In the genomic region with DNA sequence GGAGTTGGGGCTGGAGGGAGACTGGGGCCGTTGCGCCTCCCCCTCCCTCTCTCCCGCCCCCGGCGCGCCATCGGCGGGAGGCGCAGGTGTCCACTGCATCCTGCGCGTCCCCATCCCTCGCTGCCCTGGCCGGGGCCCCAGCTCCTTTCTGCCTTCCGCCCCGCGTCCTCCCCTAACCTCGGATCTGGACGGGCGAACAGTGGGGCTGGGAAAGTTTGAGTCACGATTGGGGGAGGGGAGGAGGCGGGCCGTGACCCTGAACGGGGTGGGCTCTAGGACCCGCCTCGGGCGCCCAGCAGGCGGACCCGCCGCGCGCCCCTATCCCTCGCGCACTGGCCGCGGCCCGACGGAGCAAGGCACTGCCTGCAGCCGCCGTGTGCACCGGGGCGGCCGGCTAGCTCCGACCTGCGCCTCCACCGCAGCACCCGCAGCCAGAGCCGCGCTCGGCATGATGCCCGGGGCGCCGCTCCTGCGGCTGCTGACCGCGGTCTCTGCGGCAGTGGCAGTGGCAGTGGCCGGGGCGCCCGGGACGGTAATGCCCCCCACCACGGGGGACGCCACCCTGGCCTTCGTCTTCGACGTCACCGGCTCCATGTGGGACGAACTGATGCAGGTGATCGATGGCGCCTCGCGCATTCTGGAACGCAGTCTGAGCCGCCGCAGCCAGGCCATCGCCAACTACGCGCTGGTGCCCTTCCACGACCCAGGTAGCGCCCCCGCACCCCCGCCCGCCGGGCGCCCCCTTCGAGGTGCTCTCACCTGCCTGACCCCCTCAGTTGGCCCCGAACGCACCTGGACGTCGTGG, we compare ENCODE assay signal across 1 cellular context.
TF ChIP-seq lines count a peak whose summit lies in the region.

Gene HMCN2, plus strand, starts transcription at position 330 of the 805 bp plus-strand sequence. Its CDS starts 119 bp downstream, at position 449.

TF ChIP-seq in WTC11, 78 proteins besides CTCF, POLR2A, EP300 and RAD21 (continued from another document and continues in another):
- TF ChIP-seq, protein P1, sequence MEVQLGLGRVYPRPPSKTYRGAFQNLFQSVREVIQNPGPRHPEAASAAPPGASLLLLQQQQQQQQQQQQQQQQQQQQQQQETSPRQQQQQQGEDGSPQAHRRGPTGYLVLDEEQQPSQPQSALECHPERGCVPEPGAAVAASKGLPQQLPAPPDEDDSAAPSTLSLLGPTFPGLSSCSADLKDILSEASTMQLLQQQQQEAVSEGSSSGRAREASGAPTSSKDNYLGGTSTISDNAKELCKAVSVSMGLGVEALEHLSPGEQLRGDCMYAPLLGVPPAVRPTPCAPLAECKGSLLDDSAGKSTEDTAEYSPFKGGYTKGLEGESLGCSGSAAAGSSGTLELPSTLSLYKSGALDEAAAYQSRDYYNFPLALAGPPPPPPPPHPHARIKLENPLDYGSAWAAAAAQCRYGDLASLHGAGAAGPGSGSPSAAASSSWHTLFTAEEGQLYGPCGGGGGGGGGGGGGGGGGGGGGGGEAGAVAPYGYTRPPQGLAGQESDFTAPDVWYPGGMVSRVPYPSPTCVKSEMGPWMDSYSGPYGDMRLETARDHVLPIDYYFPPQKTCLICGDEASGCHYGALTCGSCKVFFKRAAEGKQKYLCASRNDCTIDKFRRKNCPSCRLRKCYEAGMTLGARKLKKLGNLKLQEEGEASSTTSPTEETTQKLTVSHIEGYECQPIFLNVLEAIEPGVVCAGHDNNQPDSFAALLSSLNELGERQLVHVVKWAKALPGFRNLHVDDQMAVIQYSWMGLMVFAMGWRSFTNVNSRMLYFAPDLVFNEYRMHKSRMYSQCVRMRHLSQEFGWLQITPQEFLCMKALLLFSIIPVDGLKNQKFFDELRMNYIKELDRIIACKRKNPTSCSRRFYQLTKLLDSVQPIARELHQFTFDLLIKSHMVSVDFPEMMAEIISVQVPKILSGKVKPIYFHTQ (CRISPR knock-in tag; IDR thresholded peaks at IDR 0.05) = no peak
- peak; percentile 75; the same call in 1 of the 2 replicates for TF ChIP-seq AFF4 (CRISPR knock-in tag; IDR thresholded peaks at IDR 0.05; ENCODE audit: borderline replicate concordance)
- no peak for TF ChIP-seq JAZF1 (CRISPR knock-in tag; IDR thresholded peaks at IDR 0.05)
- 0 out of 2 replicates have a peak, but pooled peaks have one; percentile 30 for TF ChIP-seq IRF2 (CRISPR knock-in tag; IDR thresholded peaks at IDR 0.05; ENCODE audit: borderline replicate concordance, low read depth)
- TF ChIP-seq ZNF423 (CRISPR knock-in tag; IDR thresholded peaks at IDR 0.05) = no peak
- TF ChIP-seq ZNF532 (CRISPR knock-in tag; IDR thresholded peaks at IDR 0.05; ENCODE audit: borderline replicate concordance) = no peak
- TF ChIP-seq, protein P2, sequence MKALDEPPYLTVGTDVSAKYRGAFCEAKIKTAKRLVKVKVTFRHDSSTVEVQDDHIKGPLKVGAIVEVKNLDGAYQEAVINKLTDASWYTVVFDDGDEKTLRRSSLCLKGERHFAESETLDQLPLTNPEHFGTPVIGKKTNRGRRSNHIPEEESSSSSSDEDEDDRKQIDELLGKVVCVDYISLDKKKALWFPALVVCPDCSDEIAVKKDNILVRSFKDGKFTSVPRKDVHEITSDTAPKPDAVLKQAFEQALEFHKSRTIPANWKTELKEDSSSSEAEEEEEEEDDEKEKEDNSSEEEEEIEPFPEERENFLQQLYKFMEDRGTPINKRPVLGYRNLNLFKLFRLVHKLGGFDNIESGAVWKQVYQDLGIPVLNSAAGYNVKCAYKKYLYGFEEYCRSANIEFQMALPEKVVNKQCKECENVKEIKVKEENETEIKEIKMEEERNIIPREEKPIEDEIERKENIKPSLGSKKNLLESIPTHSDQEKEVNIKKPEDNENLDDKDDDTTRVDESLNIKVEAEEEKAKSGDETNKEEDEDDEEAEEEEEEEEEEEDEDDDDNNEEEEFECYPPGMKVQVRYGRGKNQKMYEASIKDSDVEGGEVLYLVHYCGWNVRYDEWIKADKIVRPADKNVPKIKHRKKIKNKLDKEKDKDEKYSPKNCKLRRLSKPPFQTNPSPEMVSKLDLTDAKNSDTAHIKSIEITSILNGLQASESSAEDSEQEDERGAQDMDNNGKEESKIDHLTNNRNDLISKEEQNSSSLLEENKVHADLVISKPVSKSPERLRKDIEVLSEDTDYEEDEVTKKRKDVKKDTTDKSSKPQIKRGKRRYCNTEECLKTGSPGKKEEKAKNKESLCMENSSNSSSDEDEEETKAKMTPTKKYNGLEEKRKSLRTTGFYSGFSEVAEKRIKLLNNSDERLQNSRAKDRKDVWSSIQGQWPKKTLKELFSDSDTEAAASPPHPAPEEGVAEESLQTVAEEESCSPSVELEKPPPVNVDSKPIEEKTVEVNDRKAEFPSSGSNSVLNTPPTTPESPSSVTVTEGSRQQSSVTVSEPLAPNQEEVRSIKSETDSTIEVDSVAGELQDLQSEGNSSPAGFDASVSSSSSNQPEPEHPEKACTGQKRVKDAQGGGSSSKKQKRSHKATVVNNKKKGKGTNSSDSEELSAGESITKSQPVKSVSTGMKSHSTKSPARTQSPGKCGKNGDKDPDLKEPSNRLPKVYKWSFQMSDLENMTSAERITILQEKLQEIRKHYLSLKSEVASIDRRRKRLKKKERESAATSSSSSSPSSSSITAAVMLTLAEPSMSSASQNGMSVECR (CRISPR knock-in tag; IDR thresholded peaks at IDR 0.05; ENCODE audit: borderline replicate concordance) = peak; percentile 90
- no peak for TF ChIP-seq MLX (CRISPR knock-in tag; IDR thresholded peaks at IDR 0.05)
- TF ChIP-seq MAX (CRISPR knock-in tag; IDR thresholded peaks at IDR 0.05) = peak; percentile 92; the same call in 1 of the 2 replicates
- no peak for TF ChIP-seq MXD4 (CRISPR knock-in tag; IDR thresholded peaks at IDR 0.05; ENCODE audit: borderline replicate concordance)
- 0 out of 2 replicates have a peak, but pooled peaks have one; percentile 1 for TF ChIP-seq ZNF121 (CRISPR knock-in tag; IDR thresholded peaks at IDR 0.05)
- peak; percentile 90 for TF ChIP-seq JUN (CRISPR knock-in tag; IDR thresholded peaks at IDR 0.05)
- TF ChIP-seq NFATC4 (CRISPR knock-in tag; IDR thresholded peaks at IDR 0.05) = no peak
- 0 out of 2 replicates have a peak, but pooled peaks have one; percentile 47 for TF ChIP-seq CREM (CRISPR knock-in tag; IDR thresholded peaks at IDR 0.05)
- TF ChIP-seq E2F4 (CRISPR knock-in tag; IDR thresholded peaks at IDR 0.05; ENCODE audit: borderline replicate concordance, low read depth) = peak; percentile 91
- TF ChIP-seq ZNF232 (CRISPR knock-in tag; IDR thresholded peaks at IDR 0.05) = no peak; the same call in 1 of the 2 replicates
- no peak; the same call in 1 of the 2 replicates for TF ChIP-seq ZNF263 (CRISPR knock-in tag; IDR thresholded peaks at IDR 0.05; ENCODE audit: low read depth)
- TF ChIP-seq TEAD4 (CRISPR knock-in tag; IDR thresholded peaks at IDR 0.05) = no peak; the same call in 1 of the 2 replicates
- peak; percentile 93; the same call in 1 of the 2 replicates for TF ChIP-seq KAT7 (CRISPR knock-in tag; IDR thresholded peaks at IDR 0.05; ENCODE audit: borderline replicate concordance)
- peak; percentile 29; the same call in 1 of the 2 replicates for TF ChIP-seq E2F5 (CRISPR knock-in tag; IDR thresholded peaks at IDR 0.05)
- no peak for TF ChIP-seq ZNF512 (CRISPR knock-in tag; IDR thresholded peaks at IDR 0.05; ENCODE audit: borderline replicate concordance)
- TF ChIP-seq NR1H2 (CRISPR knock-in tag; IDR thresholded peaks at IDR 0.05) = no peak
- peak; percentile 65; the same call in 1 of the 2 replicates for TF ChIP-seq ELF4 (CRISPR knock-in tag; IDR thresholded peaks at IDR 0.05; ENCODE audit: low read depth)
- TF ChIP-seq, protein P3, sequence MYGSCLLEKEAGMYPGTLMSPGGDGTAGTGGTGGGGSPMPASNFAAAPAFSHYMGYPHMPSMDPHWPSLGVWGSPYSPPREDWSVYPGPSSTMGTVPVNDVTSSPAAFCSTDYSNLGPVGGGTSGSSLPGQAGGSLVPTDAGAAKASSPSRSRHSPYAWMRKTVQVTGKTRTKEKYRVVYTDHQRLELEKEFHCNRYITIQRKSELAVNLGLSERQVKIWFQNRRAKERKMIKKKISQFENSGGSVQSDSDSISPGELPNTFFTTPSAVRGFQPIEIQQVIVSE (CRISPR knock-in tag; IDR thresholded peaks at IDR 0.05; ENCODE audit: borderline replicate concordance) = no peak
